In genomic region chr5:134608555-134608954, GRCh38 we compare ENCODE assay signal across 20 cellular contexts. TPM values are rescaled to one million over a fixed set of nuclear protein-coding genes. Genes with fewer than 3 reads are reported as not detected.
A peak's percentile ranks its signal among the peaks of the same experiment; 100 is the strongest.
DNase-seq lines count a peak whose midpoint lies in the region; ATAC-seq, FAIRE-seq and TF ChIP-seq lines count a peak whose summit lies in the region.
"Had no signal": no experiment of that assay in that cellular context is flagged by ENCODE, and none has a peak within 500 bp of the region (broad histone marks: within the 10 kb centered on the region; RNA-seq: fewer than 3 reads in every experiment).

No MANE protein-coding gene starts in this region.

- no peak overlapping the region for H3K9ac ChIP-seq in colonic mucosa (ENCODE audit: low read depth in 2 of 2, low read length in 2 of 2)

- no peak for TF ChIP-seq CTCF in chondrocyte (IDR thresholded peaks at IDR 0.05)
- no peak for TF ChIP-seq CTCF in colonic mucosa (IDR thresholded peaks at IDR 0.05)

- H3K27me3 Mint-ChIP-seq in activated T-cell treated with anti-CD3 and anti-CD28 coated beads, Interleukin-2, amount 50 U/mL, for 4 hours (ENCODE audit: low read depth), result no peaks in the 10 kb centered on the region
- no peaks in the 10 kb centered on the region for H3K27me3 Mint-ChIP-seq in T-helper 2 cell treated with Interferon-gamma antibody and Interleukin-4, amounts not matched to agents 5 μg/mL and 100 μg/mL, for 36 hours (ENCODE audit: low read depth)
- no peaks in the 10 kb centered on the region for H3K27me3 Mint-ChIP-seq in chondrocyte (ENCODE audit: low read depth)

- no peak for FAIRE-seq in small intestine (lab: Jason Lieb, UNC)

- H3K9me3 ChIP-seq in small intestine (ENCODE audit: control insufficient read depth, low read depth) (no peaks in the 10 kb centered on the region), colonic mucosa (no peaks in the 10 kb centered on the region)
- H3K9me3 ChIP-seq: heart right ventricle, neutrophil had no signal

- H3K36me3 Mint-ChIP-seq in activated T-cell treated with anti-CD3 and anti-CD28 coated beads, Interleukin-2, amount 50 U/mL, for 4 hours (ENCODE audit: insufficient read depth), result peaks cover 32% of the 10 kb centered on the region
- peaks cover 53% of the 10 kb centered on the region for H3K36me3 Mint-ChIP-seq in T-helper 2 cell treated with Interferon-gamma antibody and Interleukin-4, amounts not matched to agents 5 μg/mL and 100 μg/mL, for 36 hours (ENCODE audit: low read depth)
- H3K36me3 Mint-ChIP-seq in chondrocyte (ENCODE audit: low read depth), result peaks cover 26% of the 10 kb centered on the region

- intact Hi-C loops in colonic mucosa (cut with DNase I), result no loop called here

- H3K27ac ChIP-seq in small intestine (ENCODE audit: low read depth in 1 of 2, low read length in 1 of 2) (peak overlapping the region; percentile 19 to 56), colonic mucosa (no peak overlapping the region)
- H3K27ac ChIP-seq: neutrophil, VCaP had no signal

- no peaks in the 10 kb centered on the region for H3K27me3 ChIP-seq in small intestine (ENCODE audit: control insufficient read depth in 2 of 2, insufficient read depth in 2 of 2, low read length in 2 of 2)
- no peaks in the 10 kb centered on the region for H3K27me3 ChIP-seq in colonic mucosa
- H3K27me3 ChIP-seq: heart right ventricle, neutrophil had no signal

- H3K4me3 Mint-ChIP-seq in activated T-cell treated with anti-CD3 and anti-CD28 coated beads, Interleukin-2, amount 50 U/mL, for 4 hours, result no peak overlapping the region
- peak overlapping the region; percentile 37 for H3K4me3 Mint-ChIP-seq in T-helper 2 cell treated with Interferon-gamma antibody and Interleukin-4, amounts not matched to agents 5 μg/mL and 100 μg/mL, for 36 hours
- H3K4me3 Mint-ChIP-seq in chondrocyte (ENCODE audit: unreplicated experiment), result no peak overlapping the region

- DNase-seq in activated T-cell treated with anti-CD3 and anti-CD28 coated beads, Interleukin-2, amount 50 U/mL, for 4 hours, result no peak
- DNase-seq in activated T-cell treated with anti-CD3 and anti-CD28 coated beads for 4 hours, result no peak
- DNase-seq in T-helper 2 cell treated with Interferon-gamma antibody and Interleukin-4, amounts not matched to agents 5 μg/mL and 100 μg/mL, for 36 hours (ENCODE audit: low spot score), result no peak
- no peak for DNase-seq in chondrocyte (ENCODE audit: low spot score)
- DNase-seq in small intestine, result no peak
- DNase-seq in colonic mucosa, result no peak
- DNase-seq: activated CD8-positive, alpha-beta memory T cell treated with anti-CD3 and anti-CD28 coated beads, Interleukin-2, amount 50 U/mL, for 4 hours; central memory CD4-positive, alpha-beta T cell; effector memory CD4-positive, alpha-beta T cell; heart right ventricle; midbrain; NCI-H1694 treated with DMSO at 0.1 percent for 48 hours; NCI-H446; NK-92 treated with Interleukin-12 subunit alpha and Interleukin-12 subunit beta, amount 100 ng/mL, for 24 hours; retina; SW 1271 had no signal

- WGBS in small intestine, 3 donors, result 54 to 68% (median 58%) methylated on average over 3 of the region's 3 CpGs

- H3K9me3 Mint-ChIP-seq in activated T-cell treated with anti-CD3 and anti-CD28 coated beads, Interleukin-2, amount 50 U/mL, for 4 hours, result no peaks in the 10 kb centered on the region
- H3K9me3 Mint-ChIP-seq in T-helper 2 cell treated with Interferon-gamma antibody and Interleukin-4, amounts not matched to agents 5 μg/mL and 100 μg/mL, for 36 hours, result no peaks in the 10 kb centered on the region
- H3K9me3 Mint-ChIP-seq in chondrocyte (ENCODE audit: low read depth), result no peaks in the 10 kb centered on the region

- H3K4me1 ChIP-seq in small intestine (ENCODE audit: control insufficient read depth in 2 of 2, insufficient read depth in 1 of 2, low read depth in 1 of 2, low read length in 1 of 2), result peaks cover 0 to 5% of the 10 kb centered on the region in 2 donors
- H3K4me1 ChIP-seq in colonic mucosa, result no peaks in the 10 kb centered on the region

- H3K4me3 ChIP-seq in small intestine (ENCODE audit: low read depth in 1 of 2, low read length in 2 of 2) (no peak overlapping the region), colonic mucosa (no peak overlapping the region)
- H3K4me3 ChIP-seq: heart right ventricle had no signal

- peak; percentile 36 to 49 for ATAC-seq in activated T-cell treated with anti-CD3 and anti-CD28 coated beads, Interleukin-2, amount 50 U/mL, for 4 hours
- no peak for ATAC-seq in GM21360 (IDR thresholded peaks at IDR 0.05; ENCODE audit: unreplicated experiment)
- ATAC-seq in HG03354 (IDR thresholded peaks at IDR 0.05; ENCODE audit: poor library complexity, severe bottlenecking, unreplicated experiment), result no peak

- peaks cover 16 to 22% of the 10 kb centered on the region in 2 donors for H3K36me3 ChIP-seq in small intestine (ENCODE audit: control insufficient read depth in 2 of 2, insufficient read depth in 2 of 2, low read length in 2 of 2)
- no peaks in the 10 kb centered on the region for H3K36me3 ChIP-seq in colonic mucosa

- peak overlapping the region; percentile 82 for H3K27ac Mint-ChIP-seq in T-helper 2 cell treated with Interferon-gamma antibody and Interleukin-4, amounts not matched to agents 5 μg/mL and 100 μg/mL, for 36 hours
- H3K27ac Mint-ChIP-seq in chondrocyte (ENCODE audit: unreplicated experiment), result peak overlapping the region; percentile 81

- peaks cover 35% of the 10 kb centered on the region for H3K4me1 Mint-ChIP-seq in activated T-cell treated with anti-CD3 and anti-CD28 coated beads, Interleukin-2, amount 50 U/mL, for 4 hours (ENCODE audit: low read depth)
- peaks cover 33% of the 10 kb centered on the region for H3K4me1 Mint-ChIP-seq in T-helper 2 cell treated with Interferon-gamma antibody and Interleukin-4, amounts not matched to agents 5 μg/mL and 100 μg/mL, for 36 hours (ENCODE audit: low read depth)
- H3K4me1 Mint-ChIP-seq in chondrocyte (ENCODE audit: low read depth), result peaks cover 19% of the 10 kb centered on the region

RNA-seq across cellular contexts. Expression of gene SAR1B, which starts 24.1 kb away (rescaled TPM):
- 10 to 100 TPM; 57.4 to 63.7 (median 58.3) TPM for total RNA-seq in activated T-cell treated with anti-CD3 and anti-CD28 coated beads, Interleukin-2, amount 50 U/mL, for 4 hours
- total RNA-seq in chondrocyte (76.8 to 95.5 TPM (median 77.1 TPM) in 3 replicates), colonic mucosa (100 to 1,000 TPM in 1 of 2 donors, 10 to 100 TPM in 1; 85.0 to 106 TPM)
- polyA plus RNA-seq in small intestine, result 10 to 100 TPM; 45.5 to 70.7 (median 63.5) TPM

RNA-seq across cellular contexts. Expression of gene SEC24A, which starts 40.0 kb away (rescaled TPM):
- total RNA-seq in activated T-cell treated with anti-CD3 and anti-CD28 coated beads, Interleukin-2, amount 50 U/mL, for 4 hours, result 10 to 100 TPM; 27.2 to 30.0 (median 28.3) TPM
- total RNA-seq in chondrocyte (48.1 to 50.7 TPM (median 48.2 TPM) in 3 replicates), colonic mucosa (10 to 100 TPM; 29.9 to 45.4 TPM)
- 10 to 100 TPM in 2 of 3 donors, 1 to 10 TPM in 1; 9.9 to 23.3 (median 18.6) TPM for polyA plus RNA-seq in small intestine

Comparison
In these comparisons a context has a peak if more than half of its experiments do, and no peak if none do; other contexts are left out.
1. ATAC-seq: peak in activated T-cell treated with anti-CD3 and anti-CD28 coated beads, Interleukin-2, amount 50 U/mL, for 4 hours (2 of 2); none in GM21360 (single experiment) and HG03354 (single experiment).